In genomic region chr19:48737360-48737998, GRCh38 we compare ENCODE assay signal across 1 cellular context.
TF ChIP-seq lines count a peak whose summit lies in the region.

No MANE protein-coding gene starts in this region.

TF ChIP-seq in K562, 482 proteins besides CTCF, POLR2A, EP300 and RAD21 (continued from another document and continues in another):
- no peak for TF ChIP-seq ZNF407 (IDR thresholded peaks at IDR 0.05; ENCODE audit: low read depth)
- TF ChIP-seq HMBOX1 (IDR thresholded peaks at IDR 0.05), result no peak
- TF ChIP-seq CREM (IDR thresholded peaks at IDR 0.05; ENCODE audit: low read depth), result no peak
- TF ChIP-seq ZFX (CRISPR knock-in tag; IDR thresholded peaks at IDR 0.05), result peak; percentile 73
- TF ChIP-seq STAT5B (CRISPR knock-in tag; IDR thresholded peaks at IDR 0.05), result no peak
- peak; percentile 78 for TF ChIP-seq DACH1 (IDR thresholded peaks at IDR 0.05; ENCODE audit: partially characterized antibody)
- peak; percentile 61 for TF ChIP-seq EHMT2 (IDR thresholded peaks at IDR 0.05)
- TF ChIP-seq NBN (IDR thresholded peaks at IDR 0.05; ENCODE audit: low read depth), result 0 out of 2 replicates have a peak, but pooled peaks have one; percentile 20
- peak; percentile 19; the same call in 1 of the 2 replicates for TF ChIP-seq MXI1 (IDR thresholded peaks at IDR 0.05; ENCODE audit: low read depth, low read length)
- TF ChIP-seq SUPT5H (IDR thresholded peaks at IDR 0.05), result 0 out of 2 replicates have a peak, but pooled peaks have one; percentile 13
- no peak for TF ChIP-seq ZC3H4 (CRISPR knock-in tag; IDR thresholded peaks at IDR 0.05; ENCODE audit: borderline replicate concordance)
- peak; percentile 74 for TF ChIP-seq MAX (CRISPR knock-in tag; IDR thresholded peaks at IDR 0.05)
- TF ChIP-seq ZNF655 (CRISPR knock-in tag; IDR thresholded peaks at IDR 0.05), result no peak
- TF ChIP-seq NKRF (IDR thresholded peaks at IDR 0.05; ENCODE audit: borderline replicate concordance), result peak; percentile 85; the same call in 1 of the 2 replicates
- TF ChIP-seq RNF2 (IDR thresholded peaks at IDR 0.05), result no peak
- no peak for TF ChIP-seq MAFF (IDR thresholded peaks at IDR 0.05; ENCODE audit: low read length)
- no peak for TF ChIP-seq E2F8 (IDR thresholded peaks at IDR 0.05; ENCODE audit: low read depth, partially characterized antibody)
- TF ChIP-seq E2F6 (IDR thresholded peaks at IDR 0.05; ENCODE audit: borderline replicate concordance in 1 of 2, extremely low read depth in 1 of 2, insufficient read depth in 1 of 2, insufficient read length in 1 of 2, low read depth in 1 of 2, low read length in 1 of 2, poor library complexity in 1 of 2, severe bottlenecking in 1 of 2), result peak in 1 of 2 experiments; percentile 16
- no peak for TF ChIP-seq PHTF2 (CRISPR knock-in tag; IDR thresholded peaks at IDR 0.05)
- TF ChIP-seq STAG1 (CRISPR knock-in tag; IDR thresholded peaks at IDR 0.05; ENCODE audit: borderline replicate concordance), result no peak
- no peak for TF ChIP-seq MLLT1 (IDR thresholded peaks at IDR 0.05)
- TF ChIP-seq ZBTB40 (IDR thresholded peaks at IDR 0.05), result peak; percentile 81
- no peak for TF ChIP-seq ZBTB40 (CRISPR knock-in tag; IDR thresholded peaks at IDR 0.05)
